ENCODE assay signal across 1 cellular context in the genomic region with DNA sequence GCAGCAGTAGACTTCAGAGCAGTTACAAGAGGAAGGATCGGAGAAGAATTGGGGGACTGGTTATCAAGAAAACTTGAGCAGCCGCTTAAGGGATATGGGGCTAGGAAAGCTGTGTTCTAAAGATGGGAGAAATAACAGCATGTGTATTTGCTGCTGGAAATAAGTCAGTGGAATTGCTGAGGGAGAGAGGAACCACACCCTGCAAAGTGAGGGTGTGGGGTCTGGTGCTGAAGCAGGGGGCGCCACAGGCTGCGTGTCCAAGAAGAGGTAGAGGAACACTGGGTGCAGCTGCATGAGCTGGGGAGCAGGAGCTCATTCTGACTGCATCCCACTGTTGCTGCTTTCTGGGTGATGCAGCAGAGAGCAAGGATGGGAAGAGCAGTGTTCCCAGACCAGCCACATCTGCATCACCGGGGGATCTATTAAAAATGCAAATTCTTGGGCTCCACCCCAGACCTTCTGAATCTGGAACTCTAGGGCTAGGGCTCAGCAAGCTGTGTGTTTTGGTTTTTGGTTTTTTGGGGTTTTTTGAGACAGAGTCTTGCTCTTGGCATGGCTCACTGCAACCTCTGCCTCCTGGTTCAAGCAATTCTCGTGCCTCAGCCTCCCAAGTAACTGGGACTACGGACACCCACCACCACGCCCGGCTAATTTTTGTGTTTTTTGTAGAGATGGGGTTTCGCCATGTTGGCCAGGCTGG.
TF ChIP-seq lines count a peak whose summit lies in the region.

No MANE protein-coding gene starts in this region.

TF ChIP-seq in WTC11, 78 proteins besides CTCF, POLR2A, EP300 and RAD21 (continued from another document):
- TF ChIP-seq, protein P1, sequence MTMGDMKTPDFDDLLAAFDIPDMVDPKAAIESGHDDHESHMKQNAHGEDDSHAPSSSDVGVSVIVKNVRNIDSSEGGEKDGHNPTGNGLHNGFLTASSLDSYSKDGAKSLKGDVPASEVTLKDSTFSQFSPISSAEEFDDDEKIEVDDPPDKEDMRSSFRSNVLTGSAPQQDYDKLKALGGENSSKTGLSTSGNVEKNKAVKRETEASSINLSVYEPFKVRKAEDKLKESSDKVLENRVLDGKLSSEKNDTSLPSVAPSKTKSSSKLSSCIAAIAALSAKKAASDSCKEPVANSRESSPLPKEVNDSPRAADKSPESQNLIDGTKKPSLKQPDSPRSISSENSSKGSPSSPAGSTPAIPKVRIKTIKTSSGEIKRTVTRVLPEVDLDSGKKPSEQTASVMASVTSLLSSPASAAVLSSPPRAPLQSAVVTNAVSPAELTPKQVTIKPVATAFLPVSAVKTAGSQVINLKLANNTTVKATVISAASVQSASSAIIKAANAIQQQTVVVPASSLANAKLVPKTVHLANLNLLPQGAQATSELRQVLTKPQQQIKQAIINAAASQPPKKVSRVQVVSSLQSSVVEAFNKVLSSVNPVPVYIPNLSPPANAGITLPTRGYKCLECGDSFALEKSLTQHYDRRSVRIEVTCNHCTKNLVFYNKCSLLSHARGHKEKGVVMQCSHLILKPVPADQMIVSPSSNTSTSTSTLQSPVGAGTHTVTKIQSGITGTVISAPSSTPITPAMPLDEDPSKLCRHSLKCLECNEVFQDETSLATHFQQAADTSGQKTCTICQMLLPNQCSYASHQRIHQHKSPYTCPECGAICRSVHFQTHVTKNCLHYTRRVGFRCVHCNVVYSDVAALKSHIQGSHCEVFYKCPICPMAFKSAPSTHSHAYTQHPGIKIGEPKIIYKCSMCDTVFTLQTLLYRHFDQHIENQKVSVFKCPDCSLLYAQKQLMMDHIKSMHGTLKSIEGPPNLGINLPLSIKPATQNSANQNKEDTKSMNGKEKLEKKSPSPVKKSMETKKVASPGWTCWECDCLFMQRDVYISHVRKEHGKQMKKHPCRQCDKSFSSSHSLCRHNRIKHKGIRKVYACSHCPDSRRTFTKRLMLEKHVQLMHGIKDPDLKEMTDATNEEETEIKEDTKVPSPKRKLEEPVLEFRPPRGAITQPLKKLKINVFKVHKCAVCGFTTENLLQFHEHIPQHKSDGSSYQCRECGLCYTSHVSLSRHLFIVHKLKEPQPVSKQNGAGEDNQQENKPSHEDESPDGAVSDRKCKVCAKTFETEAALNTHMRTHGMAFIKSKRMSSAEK (CRISPR knock-in tag; IDR thresholded peaks at IDR 0.05; ENCODE audit: borderline replicate concordance) = no peak
- TF ChIP-seq, protein P2, sequence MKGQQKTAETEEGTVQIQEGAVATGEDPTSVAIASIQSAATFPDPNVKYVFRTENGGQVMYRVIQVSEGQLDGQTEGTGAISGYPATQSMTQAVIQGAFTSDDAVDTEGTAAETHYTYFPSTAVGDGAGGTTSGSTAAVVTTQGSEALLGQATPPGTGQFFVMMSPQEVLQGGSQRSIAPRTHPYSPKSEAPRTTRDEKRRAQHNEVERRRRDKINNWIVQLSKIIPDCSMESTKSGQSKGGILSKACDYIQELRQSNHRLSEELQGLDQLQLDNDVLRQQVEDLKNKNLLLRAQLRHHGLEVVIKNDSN (CRISPR knock-in tag; IDR thresholded peaks at IDR 0.05) = no peak
